ENCODE assay signal across 8 cellular contexts in the genomic region with DNA sequence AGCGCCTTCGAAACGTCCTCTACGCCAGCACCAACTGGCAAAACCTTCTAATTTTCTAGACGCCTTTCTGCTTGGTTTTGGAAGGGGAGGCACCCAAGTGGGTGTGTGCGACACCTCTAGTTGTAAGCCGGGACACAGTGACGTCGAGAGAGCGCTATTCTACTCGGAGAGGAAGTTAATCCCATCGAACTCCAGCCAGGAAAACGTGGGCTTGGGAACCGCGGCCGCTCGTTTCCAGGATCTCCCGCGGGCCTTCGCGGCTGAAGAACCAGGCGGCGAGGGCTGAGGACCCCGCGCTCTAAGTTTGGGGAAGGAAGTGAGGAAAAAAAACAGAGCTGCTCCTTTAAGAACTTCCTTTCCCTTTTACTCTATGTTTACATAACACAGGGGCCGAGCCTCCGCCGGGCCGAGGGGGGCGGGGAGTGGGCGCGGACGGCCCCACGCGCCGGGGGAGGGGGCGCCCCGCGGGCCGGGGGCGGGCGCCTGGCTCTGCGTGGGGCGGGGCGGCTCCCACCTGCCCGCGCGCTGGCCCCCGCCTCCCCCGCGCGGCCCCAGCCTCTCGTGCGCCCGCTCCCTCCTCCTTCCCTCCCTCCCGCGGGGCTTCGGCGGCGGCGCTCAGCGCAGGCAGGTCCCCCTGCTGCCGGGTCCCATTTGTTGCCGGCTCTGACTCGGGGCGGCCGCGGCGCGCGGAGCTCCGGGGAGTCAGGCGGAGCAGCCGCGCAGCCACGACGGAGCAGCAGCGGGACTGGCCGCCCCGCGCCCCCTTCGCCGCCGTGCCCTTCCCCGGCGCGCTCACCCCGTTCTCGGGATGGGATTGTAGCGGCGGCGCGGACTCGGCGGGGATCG. TPM values are rescaled to one million over a fixed set of nuclear protein-coding genes. Genes with fewer than 3 reads are reported as not detected.
DNase-seq lines count a peak whose midpoint lies in the region; ATAC-seq and TF ChIP-seq lines count a peak whose summit lies in the region.

A gene with protein sequence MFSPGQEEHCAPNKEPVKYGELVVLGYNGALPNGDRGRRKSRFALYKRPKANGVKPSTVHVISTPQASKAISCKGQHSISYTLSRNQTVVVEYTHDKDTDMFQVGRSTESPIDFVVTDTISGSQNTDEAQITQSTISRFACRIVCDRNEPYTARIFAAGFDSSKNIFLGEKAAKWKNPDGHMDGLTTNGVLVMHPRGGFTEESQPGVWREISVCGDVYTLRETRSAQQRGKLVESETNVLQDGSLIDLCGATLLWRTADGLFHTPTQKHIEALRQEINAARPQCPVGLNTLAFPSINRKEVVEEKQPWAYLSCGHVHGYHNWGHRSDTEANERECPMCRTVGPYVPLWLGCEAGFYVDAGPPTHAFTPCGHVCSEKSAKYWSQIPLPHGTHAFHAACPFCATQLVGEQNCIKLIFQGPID (plus strand): TSS at position 647 of the 846 bp plus-strand sequence. CDS start 250 bp downstream, outside the sequence.

- peak within 1 kb of the TSS; percentile 92 for H2AFZ ChIP-seq in OCI-LY1 (ENCODE audit: low read length)

- no peaks in the 10 kb centered on the region for H3K27me3 ChIP-seq in OCI-LY1 (ENCODE audit: insufficient read depth, low read length)

- H3K9me3 ChIP-seq in OCI-LY1 (ENCODE audit: low read length) (no peaks in the 10 kb centered on the region), mucosa of descending colon (no peaks in the 10 kb centered on the region)

- peak in 12 of 14 donors; percentile 58 to 87 (median 78) for DNase-seq in C1 segment of cervical spinal cord (lab: John Stamatoyannopoulos, UW)
- DNase-seq in HT1080 (ENCODE audit: low read depth), result peak; percentile 25
- DNase-seq in activated T-cell treated with anti-CD3 and anti-CD28 coated beads for 4 hours, result peak; percentile 68
- peak; percentile 42 for DNase-seq in epidermal melanocyte (ENCODE audit: insufficient read length, low spot score)
- peak; percentile 73 to 88 (median 84) for DNase-seq in mucosa of descending colon
- DNase-seq in stimulated activated CD8-positive, alpha-beta memory T cell treated with anti-CD3 and anti-CD28 coated beads, Interleukin-2, amount 100 ng/mL, for 48 hours (ENCODE audit: low read depth in 2 of 2), result peak; percentile 44 to 56

- H3K36me3 ChIP-seq in OCI-LY1 (ENCODE audit: insufficient read depth, low read length) (no peaks in the 10 kb centered on the region), mucosa of descending colon (ENCODE audit: low read depth) (no peaks in the 10 kb centered on the region)

- no peaks in the 10 kb centered on the region for H3K79me2 ChIP-seq in OCI-LY1 (ENCODE audit: insufficient read depth, low read length)

- ATAC-seq in GM19467 (IDR thresholded peaks at IDR 0.05; ENCODE audit: unreplicated experiment) (peak; percentile 68), mucosa of descending colon (peak; percentile 81)

- H3K4me1 ChIP-seq in OCI-LY1 (ENCODE audit: insufficient read depth, low read length, severe bottlenecking) (peaks cover 20% of the 10 kb centered on the region), mucosa of descending colon (ENCODE audit: low read depth) (peaks cover 11% of the 10 kb centered on the region)

- no peak for TF ChIP-seq CTCF in OCI-LY1 (IDR thresholded peaks at IDR 0.05; ENCODE audit: low read length)
- no peak for TF ChIP-seq CTCF in mucosa of descending colon (IDR thresholded peaks at IDR 0.05)

- H3K9me2 ChIP-seq in OCI-LY1 (ENCODE audit: low read depth, low read length), result no peaks in the 10 kb centered on the region

- intact Hi-C loops in mucosa of descending colon (cut with DNase I, micrococcal nuclease), result no loop called here

- H3K27ac ChIP-seq in OCI-LY1 (ENCODE audit: low read depth, low read length, poor library complexity, severe bottlenecking), result no peak within 1 kb of the TSS

- H4K20me1 ChIP-seq in OCI-LY1 (ENCODE audit: insufficient read depth, low read length), result no peaks in the 10 kb centered on the region

- H3F3A ChIP-seq in OCI-LY1 (ENCODE audit: insufficient read depth, low read length), result 0 out of 2 replicates have a peak, but pooled peaks cover 3% of the 10 kb centered on the region

- H3K4me3 ChIP-seq in OCI-LY1 (ENCODE audit: low read depth, low read length, poor library complexity, severe bottlenecking) (peak within 1 kb of the TSS; percentile 72), mucosa of descending colon (peak within 1 kb of the TSS; percentile 81)

- H3K4me2 ChIP-seq in OCI-LY1 (ENCODE audit: low read length), result peak within 1 kb of the TSS; percentile 100

- peak within 1 kb of the TSS; percentile 62 for H3K9ac ChIP-seq in OCI-LY1 (ENCODE audit: low read length)

RNA-seq across cellular contexts. Expression of the gene that starts here (rescaled TPM):
- total RNA-seq in HT1080 (2014; rRNA removed; shearing (Covaris generic)), result 1.2 and 2.1 TPM in 2 replicates
- polyA plus RNA-seq in HT1080 (2015; cell fraction: cytosol; rRNA removed), result 3.9 and 5.0 TPM in 2 replicates
- 4.3 and 5.7 TPM in 2 replicates for polyA plus RNA-seq in HT1080 (2015; cell fraction: nucleus; rRNA removed)
- total RNA-seq in mucosa of descending colon, result 10 to 100 TPM; 14.3 to 33.4 (median 30.8) TPM

Comparison
In these comparisons a context has a peak if more than half of its experiments do, and no peak if none do; other contexts are left out.
1. DNase-seq: peak in every context shown above with its lines; median percentile 84 in mucosa of descending colon; 78 in C1 segment of cervical spinal cord; 68 in activated T-cell treated with anti-CD3 and anti-CD28 coated beads for 4 hours; 50 in stimulated activated CD8-positive, alpha-beta memory T cell treated with anti-CD3 and anti-CD28 coated beads, Interleukin-2, amount 100 ng/mL, for 48 hours; 42 in epidermal melanocyte; 25 in HT1080.